Comparison of ENCODE assay signal across 1 cellular context in the genomic region with DNA sequence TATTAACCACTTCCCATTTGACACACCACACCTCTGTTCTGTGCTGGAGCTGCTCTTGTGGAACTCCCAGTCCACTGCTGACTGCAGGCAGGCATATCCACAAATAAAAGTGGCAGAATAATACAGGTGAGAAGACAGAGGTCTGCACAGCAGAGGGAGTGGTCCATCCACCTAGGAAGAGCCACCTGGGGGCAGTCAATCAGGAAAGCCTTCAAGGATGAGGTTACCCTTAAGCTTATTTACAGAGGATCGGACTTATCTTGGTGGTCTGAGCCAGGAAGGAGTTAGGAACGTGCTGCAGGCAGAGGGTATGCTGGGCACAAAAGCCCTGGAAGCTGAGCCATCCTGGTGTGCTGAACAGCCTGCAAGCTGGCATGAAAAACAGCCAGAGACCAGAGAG.
TF ChIP-seq lines count a peak whose summit lies in the region.

No MANE protein-coding gene starts in this region.

TF ChIP-seq in WTC11, 78 proteins besides CTCF, POLR2A, EP300 and RAD21 (continued from another document):
- TF ChIP-seq, protein P1, sequence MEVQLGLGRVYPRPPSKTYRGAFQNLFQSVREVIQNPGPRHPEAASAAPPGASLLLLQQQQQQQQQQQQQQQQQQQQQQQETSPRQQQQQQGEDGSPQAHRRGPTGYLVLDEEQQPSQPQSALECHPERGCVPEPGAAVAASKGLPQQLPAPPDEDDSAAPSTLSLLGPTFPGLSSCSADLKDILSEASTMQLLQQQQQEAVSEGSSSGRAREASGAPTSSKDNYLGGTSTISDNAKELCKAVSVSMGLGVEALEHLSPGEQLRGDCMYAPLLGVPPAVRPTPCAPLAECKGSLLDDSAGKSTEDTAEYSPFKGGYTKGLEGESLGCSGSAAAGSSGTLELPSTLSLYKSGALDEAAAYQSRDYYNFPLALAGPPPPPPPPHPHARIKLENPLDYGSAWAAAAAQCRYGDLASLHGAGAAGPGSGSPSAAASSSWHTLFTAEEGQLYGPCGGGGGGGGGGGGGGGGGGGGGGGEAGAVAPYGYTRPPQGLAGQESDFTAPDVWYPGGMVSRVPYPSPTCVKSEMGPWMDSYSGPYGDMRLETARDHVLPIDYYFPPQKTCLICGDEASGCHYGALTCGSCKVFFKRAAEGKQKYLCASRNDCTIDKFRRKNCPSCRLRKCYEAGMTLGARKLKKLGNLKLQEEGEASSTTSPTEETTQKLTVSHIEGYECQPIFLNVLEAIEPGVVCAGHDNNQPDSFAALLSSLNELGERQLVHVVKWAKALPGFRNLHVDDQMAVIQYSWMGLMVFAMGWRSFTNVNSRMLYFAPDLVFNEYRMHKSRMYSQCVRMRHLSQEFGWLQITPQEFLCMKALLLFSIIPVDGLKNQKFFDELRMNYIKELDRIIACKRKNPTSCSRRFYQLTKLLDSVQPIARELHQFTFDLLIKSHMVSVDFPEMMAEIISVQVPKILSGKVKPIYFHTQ (CRISPR knock-in tag; IDR thresholded peaks at IDR 0.05): no peak
- no peak for TF ChIP-seq ZMAT4 (CRISPR knock-in tag; IDR thresholded peaks at IDR 0.05)
- TF ChIP-seq ATF1 (CRISPR knock-in tag; IDR thresholded peaks at IDR 0.05): no peak
